ENCODE assay signal across 12 cellular contexts in genomic region chr5:169142264-169142970, GRCh38.
DNase-seq lines count a peak whose midpoint lies in the region; ATAC-seq and TF ChIP-seq lines count a peak whose summit lies in the region.
"Had no signal": no experiment of that assay in that cellular context is flagged by ENCODE, and none has a peak within 500 bp of the region (broad histone marks: within the 10 kb centered on the region; RNA-seq: fewer than 3 reads in every experiment).

No MANE protein-coding gene starts in this region.

- no peaks in the 10 kb centered on the region for H3K36me3 ChIP-seq in MG63
- H3K36me3 ChIP-seq in cardiac muscle cell, result no peaks in the 10 kb centered on the region
- H3K36me3 ChIP-seq in GM23248 (ENCODE audit: low read depth), result no peaks in the 10 kb centered on the region

- 0 out of 2 replicates have a peak, but pooled peaks cover 4% of the 10 kb centered on the region for H3K79me2 ChIP-seq in GM23248 (ENCODE audit: insufficient read depth)

- H3K27ac ChIP-seq in cardiac muscle cell (peak overlapping the region; percentile 70), GM23248 (no peak overlapping the region)

- DNase-seq in MG63, result peak; percentile 91
- peak in 1 of 2 donors; percentile 35 for DNase-seq in cardiac muscle cell (ENCODE audit: low read depth in 1 of 2, low spot score in 1 of 2)
- DNase-seq in nephron progenitor cell, result peak; percentile 35
- DNase-seq in ureter (ENCODE audit: low spot score), result peak; percentile 89
- DNase-seq in GM23248, result no peak
- DNase-seq: activated CD4-positive, alpha-beta T cell treated with anti-CD3 and anti-CD28 coated beads, Interleukin-2, amount 50 U/mL, for 4 hours; MM.1S; occipital lobe; T-helper 9 cell had no signal

- no peaks in the 10 kb centered on the region for H4K20me1 ChIP-seq in GM23248 (ENCODE audit: insufficient read depth)

- H3K9me2 ChIP-seq in GM23248 (ENCODE audit: insufficient read depth), result no peaks in the 10 kb centered on the region

- ATAC-seq in HG02759 (IDR thresholded peaks at IDR 0.05; ENCODE audit: unreplicated experiment), result no peak
- ATAC-seq in GM18907 (IDR thresholded peaks at IDR 0.05; ENCODE audit: unreplicated experiment), result no peak
- ATAC-seq: activated T-helper 17 cell treated with anti-CD3 and anti-CD28 coated beads, Interleukin-2, amount 50 U/mL, for 72 hours had no signal

- in situ Hi-C loops in GM23248 (cut with MboI), result no loop called here

- H3K9me3 ChIP-seq in MG63, result no peaks in the 10 kb centered on the region
- no peaks in the 10 kb centered on the region for H3K9me3 ChIP-seq in cardiac muscle cell (ENCODE audit: low read depth)
- H3K9me3 ChIP-seq in GM23248 (ENCODE audit: low read depth), result no peaks in the 10 kb centered on the region

- no peaks in the 10 kb centered on the region for H3K36me3 Mint-ChIP-seq in nephron progenitor cell (ENCODE audit: low read depth)

- H3K9me3 Mint-ChIP-seq in nephron progenitor cell, result no peaks in the 10 kb centered on the region
- H3K9me3 Mint-ChIP-seq: activated T-helper 17 cell treated with anti-CD3 and anti-CD28 coated beads, Interleukin-2, amount 50 U/mL, for 72 hours had no signal

- H3K27ac Mint-ChIP-seq in nephron progenitor cell, result peak overlapping the region; percentile 86
- H3K27ac Mint-ChIP-seq: activated T-helper 17 cell treated with anti-CD3 and anti-CD28 coated beads, Interleukin-2, amount 50 U/mL, for 72 hours had no signal

- peaks cover 6% of the 10 kb centered on the region; the same call in 1 of the 2 replicates for H3F3A ChIP-seq in GM23248 (ENCODE audit: insufficient read depth)

- H3K9ac ChIP-seq in GM23248, result no peak overlapping the region

- WGBS in GM23248 (ENCODE audit: low coverage in 1 of 2, low lambda C conversion rate in 2 of 2, missing lambda C conversion rate in 2 of 2), 2 experiments, result 52 to 76% methylated on average over 3 of the region's 3 CpGs

- H3K4me3 Mint-ChIP-seq in nephron progenitor cell, result no peak overlapping the region
- H3K4me3 Mint-ChIP-seq: activated T-helper 17 cell treated with anti-CD3 and anti-CD28 coated beads, Interleukin-2, amount 50 U/mL, for 72 hours had no signal

- H3K4me2 ChIP-seq in GM23248 (ENCODE audit: unreplicated experiment), result no peak overlapping the region

- H3K27me3 ChIP-seq in MG63, result no peaks in the 10 kb centered on the region
- no peaks in the 10 kb centered on the region for H3K27me3 ChIP-seq in cardiac muscle cell
- no peaks in the 10 kb centered on the region for H3K27me3 ChIP-seq in GM23248 (replicated peaks; ENCODE audit: insufficient read depth)

- no peak overlapping the region for H3K4me3 ChIP-seq in MG63
- H3K4me3 ChIP-seq in cardiac muscle cell, result no peak overlapping the region
- H3K4me3 ChIP-seq in GM23248, result no peak overlapping the region

- no peak overlapping the region for H2AFZ ChIP-seq in GM23248

- peaks cover 69% of the 10 kb centered on the region for H3K4me1 Mint-ChIP-seq in nephron progenitor cell
- H3K4me1 Mint-ChIP-seq: activated T-helper 17 cell treated with anti-CD3 and anti-CD28 coated beads, Interleukin-2, amount 50 U/mL, for 72 hours had no signal

- TF ChIP-seq CTCF in cardiac muscle cell (IDR thresholded peaks at IDR 0.05; ENCODE audit: low read depth, low read length) (no peak), nephron progenitor cell (IDR thresholded peaks at IDR 0.05) (no peak)

- peaks cover 15% of the 10 kb centered on the region for H3K27me3 Mint-ChIP-seq in nephron progenitor cell (ENCODE audit: low read depth, poor library complexity)

- peaks cover 7% of the 10 kb centered on the region for H3K4me1 ChIP-seq in cardiac muscle cell (ENCODE audit: low read depth)
- H3K4me1 ChIP-seq in GM23248 (ENCODE audit: insufficient read depth), result peaks cover 6% of the 10 kb centered on the region; the same call in 1 of the 2 replicates
